In genomic region chr14:23043749-23044148, GRCh38 we compare ENCODE assay signal across 27 cellular contexts. TPM values are rescaled to one million over a fixed set of nuclear protein-coding genes. Genes with fewer than 3 reads are reported as not detected.
"Had no signal": no experiment of that assay in that cellular context is flagged by ENCODE, and none has a peak within 500 bp of the region (broad histone marks: within the 10 kb centered on the region; RNA-seq: fewer than 3 reads in every experiment).

No MANE protein-coding gene starts in this region.

- DNase-seq: activated CD4-positive, alpha-beta T cell treated with anti-CD3 and anti-CD28 coated beads for 4 hours; activated CD4-positive, alpha-beta T cell treated with anti-CD3 and anti-CD28 coated beads, Interleukin-2, amount 50 U/mL, for 48 hours; activated CD4-positive, CD25-positive, alpha-beta regulatory T cell; activated naive CD4-positive, alpha-beta T cell treated with Interleukin-2 at 50 U/mL for 16 hours; activated naive CD8-positive, alpha-beta T cell treated with anti-CD3 and anti-CD28 coated beads for 36 hours; activated T-cell treated with anti-CD3 and anti-CD28 coated beads, Interleukin-2, amount 50 U/mL, for 48 hours; dorsolateral prefrontal cortex; effector memory CD8-positive, alpha-beta T cell; esophagus squamous epithelium; gastrocnemius medialis; head of caudate nucleus; left cardiac atrium; stimulated activated CD4-positive, alpha-beta T cell treated with anti-CD3 and anti-CD28 coated beads, Interleukin-4, amount 100 ng/mL, for 24 hours; stimulated activated naive CD8-positive, alpha-beta T cell treated with anti-CD3 and anti-CD28 coated beads, Interleukin-15, Interleukin-2, amounts not matched to agents 100 U/mL and 50 U/mL, for 24 hours; SW 1271; T-helper 17 cell; upper lobe of left lung had no signal

- H3K36me3 Mint-ChIP-seq: activated naive CD8-positive, alpha-beta T cell treated with anti-CD3 and anti-CD28 coated beads for 36 hours had no signal

- H3K4me3 Mint-ChIP-seq: activated naive CD8-positive, alpha-beta T cell treated with anti-CD3 and anti-CD28 coated beads for 36 hours; central memory CD8-positive, alpha-beta T cell; effector memory CD8-positive, alpha-beta T cell; T-helper 17 cell had no signal

- H3K27me3 ChIP-seq: breast epithelium, dorsolateral prefrontal cortex, gastrocnemius medialis, upper lobe of left lung had no signal

- H3K4me3 ChIP-seq: breast epithelium, dorsolateral prefrontal cortex, esophagus squamous epithelium, gastrocnemius medialis, upper lobe of left lung had no signal

- H3K9me3 ChIP-seq: breast epithelium, esophagus squamous epithelium, gastrocnemius medialis, upper lobe of left lung had no signal

- H3K9me3 Mint-ChIP-seq: activated naive CD8-positive, alpha-beta T cell treated with anti-CD3 and anti-CD28 coated beads for 36 hours; central memory CD8-positive, alpha-beta T cell; effector memory CD8-positive, alpha-beta T cell had no signal

- H3K36me3 ChIP-seq: breast epithelium, esophagus squamous epithelium, gastrocnemius medialis, upper lobe of left lung had no signal

- ATAC-seq: effector memory CD8-positive, alpha-beta T cell; gastrocnemius medialis; left cardiac atrium; stimulated activated naive CD8-positive, alpha-beta T cell treated with anti-CD3 and anti-CD28 coated beads, Interleukin-15, Interleukin-2, amounts not matched to agents 100 U/mL and 50 U/mL, for 24 hours; T-helper 17 cell had no signal

- H3K27ac ChIP-seq: breast epithelium, dorsolateral prefrontal cortex, esophagus squamous epithelium, gastrocnemius medialis had no signal

- H3K27ac Mint-ChIP-seq: activated naive CD8-positive, alpha-beta T cell treated with anti-CD3 and anti-CD28 coated beads for 36 hours; effector memory CD8-positive, alpha-beta T cell; T-helper 17 cell had no signal

- H3K4me1 ChIP-seq: breast epithelium, gastrocnemius medialis had no signal

- H3K4me1 Mint-ChIP-seq: central memory CD8-positive, alpha-beta T cell had no signal

- H3K27me3 Mint-ChIP-seq: central memory CD8-positive, alpha-beta T cell had no signal

RNA-seq across cellular contexts. Expression of gene PSMB11, which starts 1.7 kb away (rescaled TPM):
- total RNA-seq: activated naive CD8-positive, alpha-beta T cell treated with anti-CD3 and anti-CD28 coated beads for 36 hours; astrocyte; breast epithelium; esophagus squamous epithelium; gastrocnemius medialis; left cardiac atrium; lower leg skin; mesenteric fat pad; omental fat pad; posterior vena cava; renal cortical epithelial cell; subcutaneous adipose tissue; T-helper 17 cell; upper lobe of left lung had no signal
- polyA plus RNA-seq: neural cell had no signal
